11 cellular contexts compared by ENCODE assay signal in genomic region chr6:165025040-165025439, GRCh38.
"Had no signal": no experiment of that assay in that cellular context is flagged by ENCODE, and none has a peak within 500 bp of the region (broad histone marks: within the 10 kb centered on the region; RNA-seq: fewer than 3 reads in every experiment).

No MANE protein-coding gene starts in this region.

- H3K4me2 ChIP-seq: GM23338 had no signal

- H3K36me3 ChIP-seq: HAP-1 had no signal

- H3K4me1 ChIP-seq: HAP-1 had no signal

- H3K4me3 ChIP-seq: GM23248, GM23338, HAP-1 had no signal

- FAIRE-seq: H1, H54 had no signal

- H2AFZ ChIP-seq: GM23248, GM23338 had no signal

- H3K9me3 ChIP-seq: HAP-1 had no signal

- ATAC-seq: GM23338, HCT116 had no signal

- DNase-seq: GM23248, GOT3, H7, H9, HCEC 1CT, HFFc6 had no signal

- H3K27ac ChIP-seq: GM23248 had no signal

- H3K9ac ChIP-seq: GM23248 had no signal
